21 cellular contexts compared by ENCODE assay signal in genomic region chr7:35720849-35721248, GRCh38.
"Had no signal": no experiment of that assay in that cellular context is flagged by ENCODE, and none has a peak within 500 bp of the region (broad histone marks: within the 10 kb centered on the region; RNA-seq: fewer than 3 reads in every experiment).

No MANE protein-coding gene starts in this region.

- H3K36me3 Mint-ChIP-seq: naive B cell had no signal

- H3K4me3 Mint-ChIP-seq: stimulated activated effector memory CD8-positive, alpha-beta T cell treated with anti-CD3 and anti-CD28 coated beads, Interleukin-12 subunit alpha, Interleukin-12 subunit beta, amount 100 ng/mL, for 72 hours; stimulated activated naive CD8-positive, alpha-beta T cell treated with anti-CD3 and anti-CD28 coated beads, Interleukin-15, Interleukin-2, amounts not matched to agents 100 ng/mL and 50 ng/mL, for 24 hours had no signal

- H3K9me3 Mint-ChIP-seq: naive B cell; nephron; stimulated activated effector memory CD8-positive, alpha-beta T cell treated with anti-CD3 and anti-CD28 coated beads, Interleukin-12 subunit alpha, Interleukin-12 subunit beta, amount 100 ng/mL, for 72 hours had no signal

- H3K4me1 ChIP-seq: right lobe of liver, testis had no signal

- DNase-seq: dermis blood vessel endothelial cell; effector CD4-positive, alpha-beta T cell; foreskin melanocyte; heart left ventricle; hippocampal formation; left colon; mesendoderm; naive B cell; occipital lobe; pancreas; right lobe of liver; stimulated activated CD4-positive, alpha-beta T cell treated with anti-CD3 and anti-CD28 coated beads, Interleukin-4, amount 100 ng/mL, for 1 hour; stimulated activated CD8-positive, alpha-beta memory T cell treated with anti-CD3 and anti-CD28 coated beads, Interleukin-4, amount 100 ng/mL, for 48 hours; testis; upper lobe of right lung had no signal

- ATAC-seq: heart left ventricle; left colon; pancreas; stimulated activated effector memory CD8-positive, alpha-beta T cell treated with anti-CD3 and anti-CD28 coated beads, Interleukin-12 subunit alpha, Interleukin-12 subunit beta, amount 100 ng/mL, for 72 hours; upper lobe of right lung had no signal

- H3K9me3 ChIP-seq: heart left ventricle, pancreas, right lobe of liver, testis, tibial nerve, upper lobe of right lung, vagina had no signal

- FAIRE-seq: pancreas had no signal

- H3K27ac ChIP-seq: pancreas, right lobe of liver, testis, tibial nerve, upper lobe of right lung, vagina had no signal

- H3K4me3 ChIP-seq: heart left ventricle, pancreas, right lobe of liver, testis, tibial nerve, upper lobe of right lung, vagina had no signal

- H3K27me3 ChIP-seq: heart left ventricle, pancreas, right lobe of liver, testis, tibial nerve, upper lobe of right lung, vagina had no signal

- H3K36me3 ChIP-seq: heart left ventricle, pancreas, right lobe of liver, tibial nerve, upper lobe of right lung, vagina had no signal

- H3K27me3 Mint-ChIP-seq: naive B cell; progenitor cell of endocrine pancreas; stimulated activated naive CD8-positive, alpha-beta T cell treated with anti-CD3 and anti-CD28 coated beads, Interleukin-15, Interleukin-2, amounts not matched to agents 100 ng/mL and 50 ng/mL, for 24 hours had no signal

- H3K27ac Mint-ChIP-seq: progenitor cell of endocrine pancreas had no signal
